In genomic region chr6:47235964-47236760, GRCh38 we compare ENCODE assay signal across 10 cellular contexts.
A peak's percentile ranks its signal among the peaks of the same experiment; 100 is the strongest.
DNase-seq lines count a peak whose midpoint lies in the region; ATAC-seq, FAIRE-seq and TF ChIP-seq lines count a peak whose summit lies in the region.
"Had no signal": no experiment of that assay in that cellular context is flagged by ENCODE, and none has a peak within 500 bp of the region (broad histone marks: within the 10 kb centered on the region; RNA-seq: fewer than 3 reads in every experiment).

No MANE protein-coding gene starts in this region.

- H2AFZ ChIP-seq in PC-9 (no peak overlapping the region), HepG2 (ENCODE audit: low read length) (no peak overlapping the region)

- no peak overlapping the region for H3K27ac Mint-ChIP-seq in activated T-cell treated with anti-CD3 and anti-CD28 coated beads, Interleukin-2, amount 50 U/mL, for 72 hours

- BruUV-seq in PC-9 (replicated peaks; lab: Mats Ljungman, UMichigan) (no TSS peak), HepG2 (replicated peaks; lab: Mats Ljungman, UMichigan) (no TSS peak)

- CTCF ChIA-PET in PC-9 (lab: Charles Lee) (no interaction called here), HepG2 (lab: Yijun Ruan, JAX; ENCODE audit: low intra/inter-chr PET ratio, low total read pairs) (no interaction called here)

- H3K9me3 ChIP-seq in PC-9 (ENCODE audit: insufficient read depth, low read depth) (no peaks in the 10 kb centered on the region), HepG2 (ENCODE audit: low read length) (no peaks in the 10 kb centered on the region)

- H3K4me1 ChIP-seq in PC-9 (replicated peaks; ENCODE audit: insufficient read depth) (peaks cover 42% of the 10 kb centered on the region), HepG2 (ENCODE audit: insufficient read depth, low read length) (peaks cover 8% of the 10 kb centered on the region)

- H3K36me3 ChIP-seq in PC-9 (ENCODE audit: low read depth) (peaks cover 92% of the 10 kb centered on the region), HepG2 (replicated peaks in 1 of 2; ENCODE audit: control insufficient read depth in 1 of 2, insufficient read depth in 2 of 2, low read length in 2 of 2) (peaks cover 33 to 67% of the 10 kb centered on the region in 2 experiments)

- TF ChIP-seq CTCF in PC-9 (conservative IDR thresholded peaks at IDR 0.05) = no peak
- TF ChIP-seq CTCF in HepG2 (CRISPR knock-in tag; IDR thresholded peaks at IDR 0.05) = no peak

- H3K9ac ChIP-seq in HepG2 (ENCODE audit: insufficient read depth, low read depth, low read length) = no peak overlapping the region

- no peak for TF ChIP-seq RAD21 in HepG2 (CRISPR knock-in tag; IDR thresholded peaks at IDR 0.05)

- no peaks in the 10 kb centered on the region for H3K36me3 Mint-ChIP-seq in activated T-cell treated with anti-CD3 and anti-CD28 coated beads, Interleukin-2, amount 50 U/mL, for 72 hours (ENCODE audit: insufficient read depth in 2 of 2)

- H3K27me3 Mint-ChIP-seq in activated T-cell treated with anti-CD3 and anti-CD28 coated beads, Interleukin-2, amount 50 U/mL, for 72 hours (ENCODE audit: low read depth) = no peaks in the 10 kb centered on the region

- H4K20me1 ChIP-seq in PC-9 (ENCODE audit: insufficient read depth) (0 out of 2 replicates have a peak, but pooled peaks cover 11% of the 10 kb centered on the region), HepG2 (ENCODE audit: insufficient read depth, low read length) (no peaks in the 10 kb centered on the region)

- 98% methylated on average over 8 of the region's 8 CpGs for WGBS in HepG2 (ENCODE audit: low lambda C conversion rate)

- intact Hi-C loops in PC-9 (cut with micrococcal nuclease; ENCODE audit: unreplicated experiment) (no loop called here), HepG2 (cut with micrococcal nuclease; ENCODE audit: unreplicated experiment) (no loop called here)

- ATAC-seq in GM18505 (IDR thresholded peaks at IDR 0.05; ENCODE audit: unreplicated experiment) (peak; percentile 91), HepG2 (peak; percentile 28; the same call in 1 of the 3 replicates)
- ATAC-seq in activated T-cell treated with anti-CD3 and anti-CD28 coated beads, Interleukin-2, amount 50 U/mL, for 72 hours (replicated peaks in 1 of 2) = no peak

- H3K4me3 ChIP-seq in PC-9 (no peak overlapping the region), HepG2 (replicated peaks in 1 of 3; ENCODE audit: insufficient read depth in 1 of 3, low read depth in 2 of 3, low read length in 3 of 3) (no peak overlapping the region)

- H3K4me2 ChIP-seq in PC-9 = no peak overlapping the region
- no peak overlapping the region for H3K4me2 ChIP-seq in HepG2 (ENCODE audit: low read depth, low read length)

- H3K27ac ChIP-seq in PC-9 = peak overlapping the region; percentile 36
- H3K27ac ChIP-seq in HepG2 (ENCODE audit: extremely low read length, insufficient read depth, low read length) = no peak overlapping the region

- POLR2A ChIA-PET in PC-9 (lab: Charles Lee; ENCODE audit: unreplicated experiment) (interaction anchor here (0.6 kb wide), 1 partner anchor 429 kb away, joined by 3 read pairs; no protein-coding TSS in a partner anchor), HepG2 (lab: Yijun Ruan, JAX) (no interaction called here)

- no peaks in the 10 kb centered on the region for H3K27me3 ChIP-seq in PC-9 (ENCODE audit: insufficient read depth, low read depth)
- H3K27me3 ChIP-seq in HepG2 (ENCODE audit: control insufficient read depth in 1 of 2, insufficient read depth in 2 of 2, low read length in 2 of 2) = no peaks in the 10 kb centered on the region

- TF ChIP-seq EP300 in HepG2 (IDR thresholded peaks at IDR 0.05; ENCODE audit: low read depth in 2 of 2, low read length in 2 of 2) (no peak), HepG2 (CRISPR knock-in tag; IDR thresholded peaks at IDR 0.05; ENCODE audit: borderline replicate concordance) (no peak)

- H3K4me3 Mint-ChIP-seq in activated T-cell treated with anti-CD3 and anti-CD28 coated beads, Interleukin-2, amount 50 U/mL, for 72 hours = no peak overlapping the region
- H3K4me3 Mint-ChIP-seq: neural crest cell had no signal

- in situ Hi-C loops in HepG2 (cut with HindIII; ENCODE audit: extremely low pct_ligation_motif_present, low pct_unique_long_range_greater_than_20kb) = loop anchor here (5.0 kb wide), 1 partner anchor 71 kb away; the partner anchor contains the start of gene TNFRSF21

- H3K9me2 ChIP-seq in PC-9 (ENCODE audit: insufficient read depth) = no peaks in the 10 kb centered on the region

- H3K9me3 Mint-ChIP-seq in activated T-cell treated with anti-CD3 and anti-CD28 coated beads, Interleukin-2, amount 50 U/mL, for 72 hours = no peaks in the 10 kb centered on the region
- H3K9me3 Mint-ChIP-seq: neural crest cell had no signal

- H3F3A ChIP-seq in PC-9 (ENCODE audit: insufficient read depth, low read depth) = peaks cover 91% of the 10 kb centered on the region

- FAIRE-seq in HepG2 (lab: Jason Lieb, UNC) = no peak
- no peak for FAIRE-seq in RCC 7860 (lab: Jason Lieb, UNC)

- DNase-seq in LoVo (ENCODE audit: low spot score) = peak; percentile 38
- no peak for DNase-seq in PC-9
- no peak for DNase-seq in HepG2 (ENCODE audit: low spot score)
- DNase-seq in activated effector memory CD4-positive, alpha-beta T cell treated with Interleukin-2 at 50 U/mL for 16 hours = no peak
- DNase-seq in activated CD4-positive, alpha-beta T cell treated with anti-CD3 and anti-CD28 coated beads, Interleukin-2, amount 50 U/mL, for 48 hours = no peak
- no peak for DNase-seq in activated T-cell treated with anti-CD3 and anti-CD28 coated beads, Interleukin-2, amount 50 U/mL, for 72 hours
- DNase-seq in RCC 7860 (ENCODE audit: low spot score) = no peak
- DNase-seq: DND-41 had no signal

- peaks cover 94% of the 10 kb centered on the region for H3K79me2 ChIP-seq in PC-9 (ENCODE audit: low read depth)
- peaks cover 14% of the 10 kb centered on the region for H3K79me2 ChIP-seq in HepG2 (ENCODE audit: insufficient read depth, low read length)

- TF ChIP-seq POLR2A in GM18505 (IDR thresholded peaks at IDR 0.05; ENCODE audit: borderline replicate concordance, extremely low read depth, insufficient read depth, insufficient read length) (no peak), HepG2 (IDR thresholded peaks at IDR 0.05; ENCODE audit: insufficient read depth in 1 of 2, low read depth in 2 of 2, low read length in 2 of 2) (no peak)

- H3K4me1 Mint-ChIP-seq in activated T-cell treated with anti-CD3 and anti-CD28 coated beads, Interleukin-2, amount 50 U/mL, for 72 hours (ENCODE audit: low read depth) = no peaks in the 10 kb centered on the region
- H3K4me1 Mint-ChIP-seq: neural crest cell had no signal

TF ChIP-seq in HepG2, 621 proteins besides CTCF, POLR2A, EP300 and RAD21:
- peak; percentile 40 for TF ChIP-seq AGO2 (optimal IDR thresholded peaks at IDR 0.05; ENCODE audit: low read depth, low read length)
- no peak for TF ChIP-seq ZHX2 (IDR thresholded peaks at IDR 0.05; ENCODE audit: low read depth)
- no peak for TF ChIP-seq ZHX2 (CRISPR knock-in tag; IDR thresholded peaks at IDR 0.05; ENCODE audit: borderline replicate concordance)
- peak; percentile 79 for TF ChIP-seq RBM22 (optimal IDR thresholded peaks at IDR 0.05; ENCODE audit: low read length)

Comparison
In these comparisons a context has a peak if more than half of its experiments do, and no peak if none do; other contexts are left out.
1. ATAC-seq: peak in GM18505 (single experiment) and HepG2 (single experiment); none in activated T-cell treated with anti-CD3 and anti-CD28 coated beads, Interleukin-2, amount 50 U/mL, for 72 hours (0 of 2).